Comparison of ENCODE assay signal across 19 cellular contexts in the genomic region with DNA sequence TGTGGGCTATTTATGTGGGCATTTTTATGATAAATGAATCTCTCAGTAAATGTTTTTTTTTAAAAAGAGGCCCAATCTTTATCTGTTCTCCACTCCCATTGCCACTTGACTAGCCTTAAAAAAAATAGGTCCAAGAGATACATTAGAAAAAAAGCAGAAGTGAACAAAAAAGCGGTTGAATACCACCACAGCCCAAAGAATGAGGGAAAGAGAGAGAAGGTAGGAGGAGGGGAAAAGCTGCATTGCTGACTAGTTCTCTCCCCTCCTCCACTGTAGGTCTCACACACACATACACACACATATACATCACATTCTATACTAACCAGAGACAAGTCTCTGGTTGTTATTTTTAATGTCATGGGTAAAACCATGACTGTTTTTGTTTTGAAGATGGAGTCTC.
A peak's percentile ranks its signal among the peaks of the same experiment; 100 is the strongest.
DNase-seq lines count a peak whose midpoint lies in the region; ATAC-seq and TF ChIP-seq lines count a peak whose summit lies in the region.
"Had no signal": no experiment of that assay in that cellular context is flagged by ENCODE, and none has a peak within 500 bp of the region (broad histone marks: within the 10 kb centered on the region; RNA-seq: fewer than 3 reads in every experiment).

No MANE protein-coding gene starts in this region.

- peaks cover 28 to 86% (median 62%) of the 10 kb centered on the region in 11 experiments for H3K36me3 ChIP-seq in BLaER1 treated with 17β-estradiol and CSF1 and Interleukin-3, amounts not matched to agents 10 nM and 100 nM

- peak overlapping the region in 7 of 11 experiments; percentile 16 to 47 (median 38); a peak in 14 of 22 replicates for H3K4me2 ChIP-seq in BLaER1 treated with 17β-estradiol and CSF1 and Interleukin-3, amounts not matched to agents 10 nM and 100 nM
- H3K4me2 ChIP-seq: A549, PC-9 had no signal

- peak overlapping the region in 5 of 11 experiments; percentile 7 to 68 (median 54); a peak in 9 of 22 replicates for H3K27ac ChIP-seq in BLaER1 treated with 17β-estradiol and CSF1 and Interleukin-3, amounts not matched to agents 10 nM and 100 nM
- H3K27ac ChIP-seq: A549, parathyroid adenoma, PC-9, tibial artery had no signal

- peak overlapping the region in 1 of 11 experiments; percentile 32; a peak in 1 of 22 replicates for H3K9ac ChIP-seq in BLaER1 treated with 17β-estradiol and CSF1 and Interleukin-3, amounts not matched to agents 10 nM and 100 nM
- H3K9ac ChIP-seq: parathyroid adenoma had no signal

- H3K9me3 ChIP-seq in BLaER1 treated with 17β-estradiol and CSF1 and Interleukin-3, amounts not matched to agents 10 nM and 100 nM (replicated peaks in 1 of 11), result peaks cover 0 to 4% (median 0%) of the 10 kb centered on the region in 11 experiments; a peak in 1 of 22 replicates
- H3K9me3 ChIP-seq: A549, tibial artery had no signal

- H3K4me1 ChIP-seq in BLaER1 treated with 17β-estradiol and CSF1 and Interleukin-3, amounts not matched to agents 10 nM and 100 nM, result peaks cover 0 to 29% (median 18%) of the 10 kb centered on the region in 10 experiments; a peak in 16 of 20 replicates
- H3K4me1 ChIP-seq: A549, parathyroid adenoma, tibial artery had no signal

- H3K27me3 ChIP-seq in BLaER1 treated with 17β-estradiol and CSF1 and Interleukin-3, amounts not matched to agents 10 nM and 100 nM, result no peaks in the 10 kb centered on the region
- H3K27me3 ChIP-seq: tibial artery had no signal

- CTCF ChIA-PET in HEK293T (lab: Yijun Ruan, JAX), result no interaction called here

- peaks cover 0 to 5% (median 0%) of the 10 kb centered on the region in 11 experiments; a peak in 1 of 22 replicates for H4K20me1 ChIP-seq in BLaER1 treated with 17β-estradiol and CSF1 and Interleukin-3, amounts not matched to agents 10 nM and 100 nM

- DNase-seq in SIG-M5 (lab: John Stamatoyannopoulos, UW), result peak; percentile 32
- no peak for DNase-seq in HEK293T (ENCODE audit: extremely low spot score)
- no peak for DNase-seq in CD1c-positive myeloid dendritic cell (ENCODE audit: extremely low spot score)
- no peak for DNase-seq in cerebellum (ENCODE audit: low spot score)
- DNase-seq in putamen (ENCODE audit: low spot score), result no peak
- DNase-seq: activated CD4-positive, alpha-beta T cell treated with anti-CD3 and anti-CD28 coated beads, Interleukin-2, amount 10 ng/mL, durations not matched to agents 24 days and 14 days; activated T-cell treated with anti-CD3 and anti-CD28 coated beads, Interleukin-2, amount 50 U/mL, for 24 hours; cerebellar nuclear complex; kidney glomerular epithelial cell; NCI-H2171 treated with DMSO at 0.1 percent for 48 hours; PC-9; T-helper 1 cell; tibial artery had no signal

- ATAC-seq in GM19468 (IDR thresholded peaks at IDR 0.05; ENCODE audit: extremely low read depth, unreplicated experiment) (peak; percentile 16), HG03354 (IDR thresholded peaks at IDR 0.05; ENCODE audit: poor library complexity, severe bottlenecking, unreplicated experiment) (peak; percentile 61)
- ATAC-seq: A549, HCT116 had no signal

- no peak overlapping the region for H3K4me3 ChIP-seq in BLaER1 treated with 17β-estradiol and CSF1 and Interleukin-3, amounts not matched to agents 10 nM and 100 nM
- H3K4me3 ChIP-seq: A549, PC-9, tibial artery had no signal

- POLR2A ChIA-PET in HEK293T (lab: Yijun Ruan, JAX), result no interaction called here

TF ChIP-seq in HEK293T, 16 proteins besides CTCF, POLR2A, EP300 and RAD21:
- TF ChIP-seq FOXK2 (IDR thresholded peaks at IDR 0.05), result no peak
- TF ChIP-seq LEF1 (IDR thresholded peaks at IDR 0.05; ENCODE audit: borderline replicate concordance), result no peak
- TF ChIP-seq PKNOX1 (IDR thresholded peaks at IDR 0.05), result no peak
- no peak for TF ChIP-seq ELF4 (IDR thresholded peaks at IDR 0.05)
- no peak for TF ChIP-seq SUZ12 (IDR thresholded peaks at IDR 0.05)
- TF ChIP-seq HDGF (IDR thresholded peaks at IDR 0.05; ENCODE audit: borderline replicate concordance), result no peak
- TF ChIP-seq SP1 (IDR thresholded peaks at IDR 0.05), result no peak
- no peak for TF ChIP-seq NFRKB (IDR thresholded peaks at IDR 0.05)
- no peak for TF ChIP-seq L3MBTL2 (conservative IDR thresholded peaks at IDR 0.05)
